In the genomic region with DNA sequence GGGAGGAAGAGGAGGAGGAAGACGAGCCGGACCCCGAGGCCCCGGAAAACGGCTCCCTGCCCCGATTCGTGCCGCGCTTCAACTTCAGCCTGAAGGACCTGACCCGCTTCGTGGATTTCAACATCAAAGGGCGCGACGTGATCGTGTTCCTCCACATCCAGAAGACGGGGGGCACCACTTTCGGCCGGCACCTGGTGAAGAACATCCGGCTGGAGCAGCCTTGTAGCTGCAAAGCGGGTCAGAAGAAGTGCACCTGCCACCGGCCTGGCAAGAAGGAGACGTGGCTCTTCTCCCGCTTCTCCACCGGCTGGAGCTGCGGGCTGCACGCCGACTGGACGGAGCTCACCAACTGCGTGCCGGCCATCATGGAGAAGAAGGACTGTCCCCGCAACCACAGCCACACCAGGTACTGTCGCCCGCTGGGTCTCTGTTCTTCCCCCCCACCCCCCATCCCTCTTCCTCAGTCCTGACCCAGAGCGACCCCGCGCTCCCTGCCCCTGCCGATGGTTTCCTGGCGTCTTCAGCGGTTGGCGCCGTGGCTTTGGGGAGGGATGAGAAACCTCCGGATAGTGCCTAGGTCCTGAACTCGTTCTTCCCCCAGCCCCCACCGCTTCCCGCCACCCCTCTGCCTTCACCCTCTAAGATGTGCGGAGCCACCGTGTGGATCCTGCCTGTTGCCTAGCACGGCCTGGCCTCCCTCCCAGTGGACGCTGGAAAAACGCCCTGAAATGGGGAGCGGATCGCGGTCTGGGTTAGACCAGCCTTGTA, we compare ENCODE assay signal across 9 cellular contexts. TPM values are rescaled to one million over a fixed set of nuclear protein-coding genes. Genes with fewer than 3 reads are reported as not detected.
DNase-seq lines count a peak whose midpoint lies in the region; ATAC-seq and TF ChIP-seq lines count a peak whose summit lies in the region.
"Had no signal": no experiment of that assay in that cellular context is flagged by ENCODE, and none has a peak within 500 bp of the region (broad histone marks: within the 10 kb centered on the region; RNA-seq: fewer than 3 reads in every experiment).

No MANE protein-coding gene starts in this region.

- no peak for ATAC-seq in activated naive CD4-positive, alpha-beta T cell treated with anti-CD3 and anti-CD28 coated beads, Interleukin-2, amount 50 U/mL, for 72 hours
- ATAC-seq in upper lobe of left lung (ENCODE audit: low FRiP score in 2 of 2) (peak in 1 of 2 donors; percentile 34), GM18858 (IDR thresholded peaks at IDR 0.05; ENCODE audit: unreplicated experiment) (no peak)

- in situ Hi-C loops in brain microvascular endothelial cell (cut with HindIII; ENCODE audit: low pct_ligation_motif_present, low sequenced_read_pairs), result no loop called here

- peaks cover 1% of the 10 kb centered on the region for H3K36me3 Mint-ChIP-seq in activated naive CD4-positive, alpha-beta T cell treated with anti-CD3 and anti-CD28 coated beads for 36 hours (ENCODE audit: low read depth)
- peaks cover 0 to 6% of the 10 kb centered on the region in 2 donors for H3K36me3 Mint-ChIP-seq in activated naive CD4-positive, alpha-beta T cell treated with anti-CD3 and anti-CD28 coated beads, Interleukin-2, amount 50 U/mL, for 72 hours

- peak overlapping the region; percentile 20 for H3K4me3 ChIP-seq in brain microvascular endothelial cell (ENCODE audit: low read depth, low read length)
- peak overlapping the region; percentile 25 for H3K4me3 ChIP-seq in lower leg skin (ENCODE audit: low read depth, poor library complexity, severe bottlenecking)
- H3K4me3 ChIP-seq in upper lobe of left lung, result peak overlapping the region in 3 of 4 donors; percentile 40 to 50 (median 48)

- 1 to 2% methylated on average over 24 to 51 of the region's 53 CpGs for WGBS in lower leg skin, 2 donors
- WGBS in upper lobe of left lung, 2 donors, result 3 to 5% methylated on average over 15 to 53 of the region's 53 CpGs

- CTCF ChIA-PET in activated naive CD4-positive, alpha-beta T cell treated with anti-CD3 and anti-CD28 coated beads for 36 hours (lab: Charles Lee), result interaction anchor here (0.9 kb wide), 1 partner anchor 17 kb away, joined by 3 read pairs; no protein-coding TSS in a partner anchor

- peaks cover 2% of the 10 kb centered on the region for H3K4me1 Mint-ChIP-seq in activated naive CD4-positive, alpha-beta T cell treated with anti-CD3 and anti-CD28 coated beads for 36 hours (ENCODE audit: low read depth)

- TF ChIP-seq CTCF in brain microvascular endothelial cell (IDR thresholded peaks at IDR 0.05; ENCODE audit: low read depth, low read length, missing control alignments), result no peak
- no peak for TF ChIP-seq CTCF in lower leg skin (IDR thresholded peaks at IDR 0.05)
- TF ChIP-seq CTCF in upper lobe of left lung (IDR thresholded peaks at IDR 0.05), result no peak

- no peak overlapping the region for H3K27ac Mint-ChIP-seq in activated naive CD4-positive, alpha-beta T cell treated with anti-CD3 and anti-CD28 coated beads for 36 hours
- no peak overlapping the region for H3K27ac Mint-ChIP-seq in activated naive CD4-positive, alpha-beta T cell treated with anti-CD3 and anti-CD28 coated beads, Interleukin-2, amount 50 U/mL, for 72 hours

- TF ChIP-seq POLR2A in lower leg skin (IDR thresholded peaks at IDR 0.05) (no peak), upper lobe of left lung (IDR thresholded peaks at IDR 0.05) (no peak)

- no peaks in the 10 kb centered on the region for H3K9me3 Mint-ChIP-seq in activated naive CD4-positive, alpha-beta T cell treated with anti-CD3 and anti-CD28 coated beads for 36 hours
- H3K9me3 Mint-ChIP-seq in activated naive CD4-positive, alpha-beta T cell treated with anti-CD3 and anti-CD28 coated beads, Interleukin-2, amount 50 U/mL, for 72 hours, result no peaks in the 10 kb centered on the region

- H3K27me3 Mint-ChIP-seq in activated naive CD4-positive, alpha-beta T cell treated with anti-CD3 and anti-CD28 coated beads for 36 hours (ENCODE audit: low read depth), result peaks cover 60% of the 10 kb centered on the region

- intact Hi-C loops in activated naive CD4-positive, alpha-beta T cell treated with anti-CD3 and anti-CD28 coated beads for 36 hours (cut with micrococcal nuclease), result no loop called here
- intact Hi-C loops in lower leg skin (cut with DNase I; ENCODE audit: low total_unique reads), result no loop called here

- peaks cover 12 to 26% (median 19%) of the 10 kb centered on the region in 4 donors for H3K4me1 ChIP-seq in upper lobe of left lung

- H3K27me3 ChIP-seq in brain microvascular endothelial cell (replicated peaks) (peaks cover 58% of the 10 kb centered on the region), upper lobe of left lung (peaks cover 0 to 25% (median 14%) of the 10 kb centered on the region in 4 donors)

- DNase-seq in activated naive CD4-positive, alpha-beta T cell treated with anti-CD3 and anti-CD28 coated beads for 36 hours, result no peak
- no peak for DNase-seq in activated naive CD4-positive, alpha-beta T cell treated with anti-CD3 and anti-CD28 coated beads, Interleukin-2, amount 50 U/mL, for 72 hours (ENCODE audit: low spot score in 2 of 2)
- DNase-seq in brain microvascular endothelial cell (no peak), lower leg skin (ENCODE audit: low spot score in 2 of 2) (peak in 1 of 2 donors; percentile 87), upper lobe of left lung (peak in 1 of 2 donors; percentile 60), hepatic stellate cell (ENCODE audit: low spot score) (no peak)
- DNase-seq in activated naive CD4-positive, alpha-beta T cell treated with anti-CD3 and anti-CD28 coated beads, Interleukin-2, amount 50 U/mL, for 16 hours, result no peak
- DNase-seq: DND-41 had no signal

- no peaks in the 10 kb centered on the region for H3K9me3 ChIP-seq in upper lobe of left lung

- no peak for TF ChIP-seq EP300 in upper lobe of left lung (IDR thresholded peaks at IDR 0.05)

- H3K27ac ChIP-seq in brain microvascular endothelial cell (no peak overlapping the region), upper lobe of left lung (no peak overlapping the region)

- H3K36me3 ChIP-seq in brain microvascular endothelial cell (replicated peaks), result no peaks in the 10 kb centered on the region
- H3K36me3 ChIP-seq in upper lobe of left lung, result no peaks in the 10 kb centered on the region

- peak overlapping the region; percentile 26 for H3K4me3 Mint-ChIP-seq in activated naive CD4-positive, alpha-beta T cell treated with anti-CD3 and anti-CD28 coated beads for 36 hours

RNA-seq across cellular contexts. Expression of a gene that starts 1.4 kb away (rescaled TPM):
- not detected for total RNA-seq in activated naive CD4-positive, alpha-beta T cell treated with anti-CD3 and anti-CD28 coated beads for 36 hours
- total RNA-seq in activated naive CD4-positive, alpha-beta T cell treated with anti-CD3 and anti-CD28 coated beads, Interleukin-2, amount 50 U/mL, for 72 hours, result not detected
- 1 to 10 TPM in 1 of 4 donors, under 1 TPM in 3; 0.72 to 1.5 (median 0.87) TPM for total RNA-seq in lower leg skin
- 1 to 10 TPM in 1 of 6 donors, under 1 TPM in 4, not detected in 1; 0.03 to 1.0 (median 0.22) TPM for total RNA-seq in upper lobe of left lung

RNA-seq across cellular contexts. Expression of a gene that starts 38.1 kb away (rescaled TPM):
- under 1 TPM in 1 of 2 experiments, not detected in 1; 0.12 TPM for total RNA-seq in activated naive CD4-positive, alpha-beta T cell treated with anti-CD3 and anti-CD28 coated beads for 36 hours
- under 1 TPM in 1 of 2 donors, not detected in 1; 0.04 TPM for total RNA-seq in activated naive CD4-positive, alpha-beta T cell treated with anti-CD3 and anti-CD28 coated beads, Interleukin-2, amount 50 U/mL, for 72 hours
- total RNA-seq in lower leg skin, result 10 to 100 TPM in 3 of 4 donors, 1 to 10 TPM in 1; 8.7 to 21.5 (median 13.6) TPM
- total RNA-seq in upper lobe of left lung, result 10 to 100 TPM; 13.0 to 44.8 (median 18.5) TPM

Comparison
In these comparisons a context has a peak if more than half of its experiments do, and no peak if none do; other contexts are left out.
1. RNA of a gene that starts 38.1 kb away (total RNA-seq): 13.0 to 44.8 TPM in upper lobe of left lung and 8.7 to 21.5 TPM in lower leg skin; 0.12 TPM in activated naive CD4-positive, alpha-beta T cell treated with anti-CD3 and anti-CD28 coated beads for 36 hours and 0.04 TPM in activated naive CD4-positive, alpha-beta T cell treated with anti-CD3 and anti-CD28 coated beads, Interleukin-2, amount 50 U/mL, for 72 hours; every median in the first group is over 4 times any median in the second.
2. Peak in every context shown above with its lines, with median percentiles within 50 percentile points of each other: H3K4me3 ChIP-seq.